20 cellular contexts compared by ENCODE assay signal in genomic region chr14:92502541-92503286, GRCh38. TPM values are rescaled to one million over a fixed set of nuclear protein-coding genes. Genes with fewer than 3 reads are reported as not detected.
DNase-seq lines count a peak whose midpoint lies in the region; ATAC-seq and TF ChIP-seq lines count a peak whose summit lies in the region.
"Had no signal": no experiment of that assay in that cellular context is flagged by ENCODE, and none has a peak within 500 bp of the region (broad histone marks: within the 10 kb centered on the region; RNA-seq: fewer than 3 reads in every experiment).

No MANE protein-coding gene starts in this region.

- peaks cover 59% of the 10 kb centered on the region for H3K4me1 ChIP-seq in PC-9 (replicated peaks; ENCODE audit: insufficient read depth)
- peaks cover 0 to 12% (median 6%) of the 10 kb centered on the region in 4 donors for H3K4me1 ChIP-seq in sigmoid colon
- H3K4me1 ChIP-seq: HAP-1 had no signal

- no peaks in the 10 kb centered on the region for H3K9me2 ChIP-seq in PC-9 (ENCODE audit: insufficient read depth)

- peak overlapping the region; percentile 62 for H3K4me2 ChIP-seq in PC-9

- no peaks in the 10 kb centered on the region for H4K20me1 ChIP-seq in PC-9 (ENCODE audit: insufficient read depth)

- no peak overlapping the region for H3K4me3 ChIP-seq in PC-9
- no peak overlapping the region for H3K4me3 ChIP-seq in sigmoid colon
- H3K4me3 ChIP-seq: HAP-1, lung had no signal

- no peak for TF ChIP-seq CTCF in PC-9 (conservative IDR thresholded peaks at IDR 0.05)
- TF ChIP-seq CTCF in sigmoid colon (IDR thresholded peaks at IDR 0.05): no peak

- no TSS peak for BruUV-seq in PC-9 (replicated peaks; lab: Mats Ljungman, UMichigan)

- DNase-seq in ELF-1 (ENCODE audit: low read depth, low spot score): peak; percentile 26
- peak; percentile 14 to 55 for DNase-seq in PC-9
- DNase-seq in islet precursor cell: peak; percentile 22
- DNase-seq in sigmoid colon: peak; percentile 52
- DNase-seq in Right ventricle myocardium superior: no peak
- DNase-seq: activated B cell treated with CpG ODN at 0.5 μM for 24 hours; activated CD4-positive, alpha-beta memory T cell treated with anti-CD3 and anti-CD28 coated beads for 36 hours; caudate nucleus; CD4-positive, alpha-beta T cell; DMS 273 treated with DMSO at 0.1 percent for 48 hours; GDM1; NCI-H1105 treated with DMSO at 0.1 percent for 48 hours; NCI-H510A treated with DMSO at 0.1 percent for 48 hours; RPMI8226; T-helper 9 cell had no signal

- H2AFZ ChIP-seq in PC-9: no peak overlapping the region

- H3K27me3 ChIP-seq in PC-9 (ENCODE audit: insufficient read depth, low read depth) (no peaks in the 10 kb centered on the region), sigmoid colon (no peaks in the 10 kb centered on the region)
- H3K27me3 ChIP-seq: neutrophil had no signal

- WGBS in sigmoid colon, 2 donors: 83 to 91% methylated on average over 9 of the region's 9 CpGs

- intact Hi-C loops in PC-9 (cut with micrococcal nuclease; ENCODE audit: unreplicated experiment): loop anchor here (2.0 kb wide), 1 partner anchor 30 kb away; no protein-coding TSS in a partner anchor
- intact Hi-C loops in sigmoid colon (cut with DNase I): no loop called here
- intact Hi-C loops in Right ventricle myocardium superior (cut with DNase I): no loop called here

- peak overlapping the region; percentile 85 for H3K27ac ChIP-seq in PC-9
- no peak overlapping the region for H3K27ac ChIP-seq in sigmoid colon
- H3K27ac ChIP-seq: neutrophil had no signal

- no peaks in the 10 kb centered on the region for H3K36me3 ChIP-seq in PC-9 (ENCODE audit: low read depth)
- no peaks in the 10 kb centered on the region for H3K36me3 ChIP-seq in sigmoid colon
- H3K36me3 ChIP-seq: HAP-1, neutrophil had no signal

- ATAC-seq in activated CD4-positive, CD25-positive, alpha-beta regulatory T cell treated with anti-CD3 and anti-CD28 coated beads, Interleukin-2, amount 50 U/mL, for 24 hours: no peak
- ATAC-seq in HG03342 (IDR thresholded peaks at IDR 0.05; ENCODE audit: unreplicated experiment): no peak
- ATAC-seq in Right ventricle myocardium superior (ENCODE audit: poor library complexity): no peak

- H3K79me2 ChIP-seq in PC-9 (ENCODE audit: low read depth): no peaks in the 10 kb centered on the region

- POLR2A ChIA-PET in PC-9 (lab: Charles Lee; ENCODE audit: unreplicated experiment): no interaction called here

- no peak for TF ChIP-seq EP300 in sigmoid colon (IDR thresholded peaks at IDR 0.05)

- peaks cover 38% of the 10 kb centered on the region for H3F3A ChIP-seq in PC-9 (ENCODE audit: insufficient read depth, low read depth)

- no peak for TF ChIP-seq POLR2A in sigmoid colon (IDR thresholded peaks at IDR 0.05)

- H3K9me3 ChIP-seq in PC-9 (ENCODE audit: insufficient read depth, low read depth): no peaks in the 10 kb centered on the region
- H3K9me3 ChIP-seq in sigmoid colon: no peaks in the 10 kb centered on the region
- H3K9me3 ChIP-seq: HAP-1, neutrophil had no signal

- CTCF ChIA-PET in PC-9 (lab: Charles Lee): no interaction called here

RNA-seq across cellular contexts. Expression of gene RIN3, which starts 10.9 kb away (rescaled TPM):
- 13.4 and 14.8 TPM in 2 replicates for total RNA-seq in PC-9 (2021)
- total RNA-seq in sigmoid colon: 10 to 100 TPM; 12.7 to 31.8 (median 23.0) TPM
- polyA plus RNA-seq in sigmoid colon: 10 to 100 TPM in 1 of 3 donors, 1 to 10 TPM in 2; 6.0 to 19.2 (median 7.4) TPM
- 11.0 TPM for total RNA-seq in Right ventricle myocardium superior
